In genomic region chr3:14516738-14517345, GRCh38 we compare ENCODE assay signal across 19 cellular contexts. TPM values are rescaled to one million over a fixed set of nuclear protein-coding genes. Genes with fewer than 3 reads are reported as not detected.
DNase-seq lines count a peak whose midpoint lies in the region; ATAC-seq and TF ChIP-seq lines count a peak whose summit lies in the region.
"Had no signal": no experiment of that assay in that cellular context is flagged by ENCODE, and none has a peak within 500 bp of the region (broad histone marks: within the 10 kb centered on the region; RNA-seq: fewer than 3 reads in every experiment).

No MANE protein-coding gene starts in this region.

- peaks cover 9% of the 10 kb centered on the region for H3K27me3 Mint-ChIP-seq in stimulated activated naive CD8-positive, alpha-beta T cell treated with anti-CD3 and anti-CD28 coated beads, Interleukin-15, amount 100 ng/mL, for 72 hours
- H3K27me3 Mint-ChIP-seq in activated B cell treated with CpG ODN at 0.5 μM for 24 hours: no peaks in the 10 kb centered on the region

- H3K4me1 Mint-ChIP-seq in stimulated activated naive CD8-positive, alpha-beta T cell treated with anti-CD3 and anti-CD28 coated beads, Interleukin-15, amount 100 ng/mL, for 72 hours: no peaks in the 10 kb centered on the region
- no peaks in the 10 kb centered on the region for H3K4me1 Mint-ChIP-seq in activated B cell treated with CpG ODN at 0.5 μM for 24 hours
- H3K4me1 Mint-ChIP-seq: CD14-positive monocyte had no signal

- DNase-seq in stimulated activated naive CD8-positive, alpha-beta T cell treated with anti-CD3 and anti-CD28 coated beads, Interleukin-15, amount 100 ng/mL, for 72 hours: no peak
- DNase-seq in stimulated activated naive CD8-positive, alpha-beta T cell treated with anti-CD3 and anti-CD28 coated beads, Interleukin-15, Interleukin-2, amounts not matched to agents 100 U/mL and 50 U/mL, for 24 hours: no peak
- DNase-seq in activated B cell treated with CpG ODN at 0.5 μM for 24 hours (peak; percentile 10), mesenteric fat pad (ENCODE audit: low spot score) (peak; percentile 69), suprapubic skin (ENCODE audit: low spot score in 2 of 2) (peak; percentile 32 to 74), middle frontal gyrus (ENCODE audit: extremely low spot score, low spot score) (no peak)
- DNase-seq: DMS79 treated with DMSO at 0.1 percent for 48 hours, HCEC 1CT, NCI-H1417, NCI-H187 treated with DMSO at 0.1 percent for 48 hours, NCI-H226, NCI-H524, SHP77 treated with DMSO at 0.1 percent for 48 hours, SK-N-SH had no signal

- no peak overlapping the region for H3K4me3 Mint-ChIP-seq in stimulated activated naive CD8-positive, alpha-beta T cell treated with anti-CD3 and anti-CD28 coated beads, Interleukin-15, amount 100 ng/mL, for 72 hours
- H3K4me3 Mint-ChIP-seq in activated B cell treated with CpG ODN at 0.5 μM for 24 hours: no peak overlapping the region
- H3K4me3 Mint-ChIP-seq: CD14-positive monocyte had no signal

- no peaks in the 10 kb centered on the region for H3K9me3 ChIP-seq in suprapubic skin
- H3K9me3 ChIP-seq: SK-N-SH had no signal

- no peak overlapping the region for H3K4me3 ChIP-seq in suprapubic skin

- POLR2A ChIA-PET in activated B cell treated with CpG ODN at 0.5 μM for 24 hours (lab: Charles Lee): no interaction called here

- TF ChIP-seq POLR2A in suprapubic skin (IDR thresholded peaks at IDR 0.05): no peak

- intact Hi-C loops in activated B cell treated with CpG ODN at 0.5 μM for 24 hours (cut with micrococcal nuclease): no loop called here

- no peaks in the 10 kb centered on the region for H3K4me1 ChIP-seq in suprapubic skin

- H3K36me3 Mint-ChIP-seq in activated B cell treated with CpG ODN at 0.5 μM for 24 hours (ENCODE audit: low read depth): no peaks in the 10 kb centered on the region
- H3K36me3 Mint-ChIP-seq: CD14-positive monocyte had no signal

- no peak for TF ChIP-seq EP300 in suprapubic skin (IDR thresholded peaks at IDR 0.05)

- no peak overlapping the region for H3K27ac Mint-ChIP-seq in stimulated activated naive CD8-positive, alpha-beta T cell treated with anti-CD3 and anti-CD28 coated beads, Interleukin-15, amount 100 ng/mL, for 72 hours
- no peak overlapping the region for H3K27ac Mint-ChIP-seq in activated B cell treated with CpG ODN at 0.5 μM for 24 hours

- CTCF ChIA-PET in activated B cell treated with CpG ODN at 0.5 μM for 24 hours (lab: Charles Lee): no interaction called here

- peak; percentile 27 for ATAC-seq in stimulated activated naive CD8-positive, alpha-beta T cell treated with anti-CD3 and anti-CD28 coated beads, Interleukin-15, amount 100 ng/mL, for 72 hours
- no peak for ATAC-seq in stimulated activated naive CD8-positive, alpha-beta T cell treated with anti-CD3 and anti-CD28 coated beads, Interleukin-15, Interleukin-2, amounts not matched to agents 100 U/mL and 50 U/mL, for 24 hours
- ATAC-seq in activated B cell treated with CpG ODN at 0.5 μM for 24 hours (ENCODE audit: low read depth): no peak
- ATAC-seq in GM18858 (IDR thresholded peaks at IDR 0.05; ENCODE audit: unreplicated experiment): no peak
- no peak for ATAC-seq in GM18867 (IDR thresholded peaks at IDR 0.05; ENCODE audit: unreplicated experiment)

- TF ChIP-seq CTCF in activated B cell treated with CpG ODN at 0.5 μM for 24 hours (IDR thresholded peaks at IDR 0.05) (no peak), suprapubic skin (IDR thresholded peaks at IDR 0.05) (no peak)

- H3K27ac ChIP-seq in suprapubic skin: no peak overlapping the region
- H3K27ac ChIP-seq: HL-60 had no signal

- 82% methylated on average over 13 of the region's 13 CpGs for WGBS in suprapubic skin

- no peaks in the 10 kb centered on the region for H3K27me3 ChIP-seq in suprapubic skin

- no peaks in the 10 kb centered on the region for H3K36me3 ChIP-seq in suprapubic skin

- no peaks in the 10 kb centered on the region for H3K9me3 Mint-ChIP-seq in stimulated activated naive CD8-positive, alpha-beta T cell treated with anti-CD3 and anti-CD28 coated beads, Interleukin-15, amount 100 ng/mL, for 72 hours
- H3K9me3 Mint-ChIP-seq in activated B cell treated with CpG ODN at 0.5 μM for 24 hours: no peaks in the 10 kb centered on the region

RNA-seq across cellular contexts. Expression of gene GRIP2, which starts 23.3 kb away (rescaled TPM):
- not detected in 2 replicates for total RNA-seq in activated B cell treated with CpG ODN at 0.5 μM for 24 hours
- 0.71 TPM for total RNA-seq in mesenteric fat pad
- 1 to 10 TPM in 2 of 4 donors, under 1 TPM in 2; 0.65 to 5.8 (median 3.0) TPM for total RNA-seq in suprapubic skin
- total RNA-seq: HT1080 had no signal

Comparison
In these comparisons a context has a peak if more than half of its experiments do, and no peak if none do; other contexts are left out.
1. DNase-seq: peak in activated B cell treated with CpG ODN at 0.5 μM for 24 hours (single experiment), mesenteric fat pad (single experiment) and suprapubic skin (2 of 2); none in stimulated activated naive CD8-positive, alpha-beta T cell treated with anti-CD3 and anti-CD28 coated beads, Interleukin-15, amount 100 ng/mL, for 72 hours (0 of 2), stimulated activated naive CD8-positive, alpha-beta T cell treated with anti-CD3 and anti-CD28 coated beads, Interleukin-15, Interleukin-2, amounts not matched to agents 100 U/mL and 50 U/mL, for 24 hours (single experiment) and middle frontal gyrus (single experiment).